In genomic region chr9:133737071-133737773, GRCh38 we compare ENCODE assay signal across 10 cellular contexts. TPM values are rescaled to one million over a fixed set of nuclear protein-coding genes. Genes with fewer than 3 reads are reported as not detected.
DNase-seq lines count a peak whose midpoint lies in the region; ATAC-seq, FAIRE-seq and TF ChIP-seq lines count a peak whose summit lies in the region.
"Had no signal": no experiment of that assay in that cellular context is flagged by ENCODE, and none has a peak within 500 bp of the region (broad histone marks: within the 10 kb centered on the region; RNA-seq: fewer than 3 reads in every experiment).

No MANE protein-coding gene starts in this region.

- intact Hi-C loops in prostate gland (cut with DNase I) = no loop called here

- TF ChIP-seq CTCF in hepatocyte (IDR thresholded peaks at IDR 0.05; ENCODE audit: poor library complexity) = no peak
- TF ChIP-seq CTCF in prostate gland (IDR thresholded peaks at IDR 0.05) = no peak
- TF ChIP-seq CTCF in D721Med (IDR thresholded peaks at IDR 0.05; ENCODE audit: insufficient read depth, missing control alignments) = no peak

- DNase-seq in DMS53 (lab: John Stamatoyannopoulos, UW) (peak; percentile 75), NCI-H1105 treated with DMSO at 0.1 percent for 48 hours (lab: John Stamatoyannopoulos, UW) (peak; percentile 91), hepatocyte (ENCODE audit: low spot score) (no peak), prostate gland (ENCODE audit: low spot score) (no peak), D721Med (ENCODE audit: insufficient read length, low spot score) (no peak), superior temporal gyrus (ENCODE audit: extremely low spot score) (no peak), NCI-H187 treated with DMSO at 0.1 percent for 48 hours (lab: John Stamatoyannopoulos, UW) (no peak)
- DNase-seq: esophagus squamous epithelium had no signal

- H3K27me3 ChIP-seq in hepatocyte (no peaks in the 10 kb centered on the region), prostate gland (replicated peaks; ENCODE audit: insufficient read depth) (no peaks in the 10 kb centered on the region)
- H3K27me3 ChIP-seq: Peyer's patch had no signal

- FAIRE-seq in D721Med (lab: Jason Lieb, UNC) = no peak

- H3K4me2 ChIP-seq in hepatocyte = peak overlapping the region; percentile 84

- H2AFZ ChIP-seq in hepatocyte = no peak overlapping the region

- TF ChIP-seq POLR2A in prostate gland (IDR thresholded peaks at IDR 0.05) = no peak

- H3K36me3 ChIP-seq in hepatocyte (replicated peaks; ENCODE audit: insufficient read depth, low read depth) (no peaks in the 10 kb centered on the region), prostate gland (no peaks in the 10 kb centered on the region)
- H3K36me3 ChIP-seq: esophagus squamous epithelium, Peyer's patch had no signal

- H4K20me1 ChIP-seq in hepatocyte (ENCODE audit: insufficient read depth, poor library complexity, severe bottlenecking) = no peaks in the 10 kb centered on the region

- H3K27ac ChIP-seq in hepatocyte (no peak overlapping the region), prostate gland (no peak overlapping the region)
- H3K27ac ChIP-seq: esophagus squamous epithelium, Peyer's patch had no signal

- H3K79me2 ChIP-seq in hepatocyte = no peaks in the 10 kb centered on the region

- H3K4me3 ChIP-seq in hepatocyte = no peak overlapping the region
- peak overlapping the region; percentile 24 to 26 for H3K4me3 ChIP-seq in prostate gland

- 83% methylated on average over 15 of the region's 15 CpGs for WGBS in hepatocyte (ENCODE audit: low lambda C conversion rate, missing lambda C conversion rate)
- 32% methylated on average over 14 of the region's 15 CpGs for WGBS in prostate gland

- H3K9me3 ChIP-seq in hepatocyte (ENCODE audit: low read depth) (no peaks in the 10 kb centered on the region), prostate gland (no peaks in the 10 kb centered on the region)
- H3K9me3 ChIP-seq: esophagus squamous epithelium, Peyer's patch had no signal

- no peak for ATAC-seq in GM18519 (IDR thresholded peaks at IDR 0.05; ENCODE audit: low FRiP score, unreplicated experiment)

- no peaks in the 10 kb centered on the region for H3K9me2 ChIP-seq in hepatocyte (replicated peaks; ENCODE audit: insufficient read depth)

- peaks cover 6% of the 10 kb centered on the region for H3K4me1 ChIP-seq in hepatocyte (ENCODE audit: insufficient read depth)
- H3K4me1 ChIP-seq in prostate gland (replicated peaks) = no peaks in the 10 kb centered on the region

RNA-seq across cellular contexts. Expression of gene SARDH, which starts 0.9 kb away (rescaled TPM):
- 6.7 and 9.8 TPM in 2 replicates for total RNA-seq in hepatocyte
- polyA plus RNA-seq in hepatocyte = 7.5 and 8.1 TPM in 2 replicates
- total RNA-seq in prostate gland = 1 to 10 TPM; 6.7 to 7.2 TPM

Comparison
In these comparisons a context has a peak if more than half of its experiments do, and no peak if none do; other contexts are left out.
1. DNase-seq: peak in DMS53 (single experiment) and NCI-H1105 treated with DMSO at 0.1 percent for 48 hours (single experiment); none in hepatocyte (single experiment), prostate gland (single experiment), D721Med (single experiment), superior temporal gyrus (single experiment) and NCI-H187 treated with DMSO at 0.1 percent for 48 hours (single experiment).